Comparison of ENCODE assay signal across 8 cellular contexts in the genomic region with DNA sequence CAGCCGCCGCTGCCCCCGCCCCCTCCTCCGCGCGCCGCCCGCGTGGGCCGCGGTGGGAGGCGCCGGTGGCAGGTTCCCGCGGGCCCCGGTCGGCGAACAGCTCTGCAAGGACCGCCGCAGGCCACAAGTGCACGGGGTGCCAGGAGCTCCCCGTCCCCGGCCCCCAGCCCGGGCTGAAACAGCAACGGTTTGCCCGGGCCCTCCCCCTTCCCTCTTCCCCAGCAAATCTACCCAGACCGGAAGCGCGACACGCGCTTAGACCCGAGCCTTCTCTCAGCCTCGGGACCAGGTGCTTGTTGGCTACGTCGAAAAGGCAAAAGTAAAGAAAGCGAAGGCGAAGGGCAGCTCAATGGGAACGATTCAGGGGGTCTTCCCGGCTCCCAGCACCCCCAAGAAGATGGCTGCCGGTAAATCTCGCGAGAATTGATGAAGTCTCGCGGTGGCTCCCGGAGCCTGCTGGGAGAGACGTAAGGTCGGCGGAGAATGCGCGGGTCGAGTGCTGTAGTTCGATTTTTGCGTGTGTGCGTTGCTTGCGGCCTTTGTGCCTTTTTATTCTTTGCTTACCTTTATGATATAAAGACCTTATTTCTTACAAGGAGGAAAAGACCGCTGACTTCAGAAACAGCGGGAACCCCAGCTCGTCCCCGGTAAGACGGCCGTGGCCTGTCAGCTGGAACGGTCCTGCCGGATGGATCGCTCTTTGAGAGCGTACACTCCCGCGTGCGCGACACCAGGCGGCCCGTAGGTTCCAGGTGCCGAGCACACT. TPM values are rescaled to one million over a fixed set of nuclear protein-coding genes. Genes with fewer than 3 reads are reported as not detected.
DNase-seq lines count a peak whose midpoint lies in the region; ATAC-seq and TF ChIP-seq lines count a peak whose summit lies in the region.

Gene RBM26, minus strand, starts transcription at position 425 of the 766 bp plus-strand sequence. CDS start 481 bp downstream, outside the sequence.

- H3K9me3 ChIP-seq in osteoblast (ENCODE audit: low read depth, low read length) (no peaks in the 10 kb centered on the region), thoracic aorta (no peaks in the 10 kb centered on the region)

- no peaks in the 10 kb centered on the region for H3K27me3 ChIP-seq in osteoblast (ENCODE audit: insufficient read depth, low read length)
- no peaks in the 10 kb centered on the region for H3K27me3 ChIP-seq in thoracic aorta (replicated peaks; ENCODE audit: insufficient read depth)

- H3K4me1 Mint-ChIP-seq in activated naive CD4-positive, alpha-beta T cell treated with anti-CD3 and anti-CD28 coated beads, Interleukin-2, amount 50 U/mL, for 24 hours = peaks cover 32% of the 10 kb centered on the region

- no peak for TF ChIP-seq CTCF in osteoblast (IDR thresholded peaks at IDR 0.05; ENCODE audit: extremely low read depth, low read depth, low read length)
- no peak for TF ChIP-seq CTCF in thoracic aorta (IDR thresholded peaks at IDR 0.05)

- H3K27ac Mint-ChIP-seq in activated naive CD4-positive, alpha-beta T cell treated with anti-CD3 and anti-CD28 coated beads, Interleukin-2, amount 50 U/mL, for 24 hours = peak within 1 kb of the TSS; percentile 99

- H2AFZ ChIP-seq in osteoblast (ENCODE audit: low read length) = peak within 1 kb of the TSS; percentile 96

- H3K4me2 ChIP-seq in osteoblast (ENCODE audit: insufficient read depth, low read length) = peak within 1 kb of the TSS; percentile 95

- peaks cover 4% of the 10 kb centered on the region for H3K36me3 ChIP-seq in osteoblast (ENCODE audit: insufficient read depth, low read length)
- H3K36me3 ChIP-seq in thoracic aorta = no peaks in the 10 kb centered on the region

- DNase-seq in GM04504 (ENCODE audit: low read depth) = peak; percentile 89
- DNase-seq in NCI-H1048 (lab: John Stamatoyannopoulos, UW) = peak; percentile 83
- DNase-seq in glomerular visceral epithelial cell (ENCODE audit: extremely low spot score) = peak; percentile 94
- peak; percentile 98 for DNase-seq in osteoblast (ENCODE audit: insufficient read length, low spot score, missing footprints)
- peak; percentile 78 for DNase-seq in thoracic aorta (ENCODE audit: low spot score)

- peak within 1 kb of the TSS; percentile 80 for H3K4me3 ChIP-seq in osteoblast (ENCODE audit: insufficient read depth, low read length)
- H3K4me3 ChIP-seq in thoracic aorta = peak within 1 kb of the TSS; percentile 93

- no peaks in the 10 kb centered on the region for H3K9me3 Mint-ChIP-seq in activated naive CD4-positive, alpha-beta T cell treated with anti-CD3 and anti-CD28 coated beads, Interleukin-2, amount 50 U/mL, for 24 hours

- peaks cover 37% of the 10 kb centered on the region for H3K4me1 ChIP-seq in osteoblast (ENCODE audit: insufficient read depth, low read length)
- H3K4me1 ChIP-seq in thoracic aorta (ENCODE audit: control insufficient read depth in 1 of 2, low read depth in 2 of 2) = peaks cover 34 to 46% of the 10 kb centered on the region in 2 donors

- H3K79me2 ChIP-seq in osteoblast (ENCODE audit: insufficient read depth, low read length) = peaks cover 63% of the 10 kb centered on the region

- ATAC-seq in HG02571 (IDR thresholded peaks at IDR 0.05; ENCODE audit: unreplicated experiment) (peak; percentile 78), SK-N-SH treated with all-trans-retinoic acid at 6 μM for 48 hours (peak; percentile 92), thoracic aorta (ENCODE audit: insufficient number of reproducible peaks, low FRiP score, low read depth) (peak; percentile 98)

- no peaks in the 10 kb centered on the region for H3K27me3 Mint-ChIP-seq in activated naive CD4-positive, alpha-beta T cell treated with anti-CD3 and anti-CD28 coated beads, Interleukin-2, amount 50 U/mL, for 24 hours

- peaks cover 28% of the 10 kb centered on the region for H4K20me1 ChIP-seq in osteoblast (ENCODE audit: insufficient read depth, low read length)

- peak within 1 kb of the TSS; percentile 92 for H3K27ac ChIP-seq in osteoblast (ENCODE audit: low read depth, low read length)
- peak within 1 kb of the TSS; percentile 90 to 93 for H3K27ac ChIP-seq in thoracic aorta

- H3K36me3 Mint-ChIP-seq in activated naive CD4-positive, alpha-beta T cell treated with anti-CD3 and anti-CD28 coated beads, Interleukin-2, amount 50 U/mL, for 24 hours = peaks cover 8% of the 10 kb centered on the region

- H3K4me3 Mint-ChIP-seq in activated naive CD4-positive, alpha-beta T cell treated with anti-CD3 and anti-CD28 coated beads, Interleukin-2, amount 50 U/mL, for 24 hours = peak within 1 kb of the TSS; percentile 94

TF ChIP-seq in SK-N-SH treated with all-trans-retinoic acid at 6 μM for 48 hours, 23 proteins besides CTCF, POLR2A, EP300 and RAD21:
- TF ChIP-seq CSDC2 (CRISPR knock-in tag; IDR thresholded peaks at IDR 0.05) = no peak

RNA-seq across cellular contexts. Expression of gene RBM26, which starts in this region (rescaled TPM):
- total RNA-seq in osteoblast (32.7 and 35.5 TPM in 2 replicates), thoracic aorta (10 to 100 TPM; 30.9 to 55.4 TPM)

Comparison
In these comparisons a context has a peak if more than half of its experiments do, and no peak if none do; other contexts are left out.
1. Peak in every context shown above with its lines: DNase-seq, ATAC-seq, H3K4me3 ChIP-seq and H3K27ac ChIP-seq.